8 cellular contexts compared by ENCODE assay signal in the genomic region with DNA sequence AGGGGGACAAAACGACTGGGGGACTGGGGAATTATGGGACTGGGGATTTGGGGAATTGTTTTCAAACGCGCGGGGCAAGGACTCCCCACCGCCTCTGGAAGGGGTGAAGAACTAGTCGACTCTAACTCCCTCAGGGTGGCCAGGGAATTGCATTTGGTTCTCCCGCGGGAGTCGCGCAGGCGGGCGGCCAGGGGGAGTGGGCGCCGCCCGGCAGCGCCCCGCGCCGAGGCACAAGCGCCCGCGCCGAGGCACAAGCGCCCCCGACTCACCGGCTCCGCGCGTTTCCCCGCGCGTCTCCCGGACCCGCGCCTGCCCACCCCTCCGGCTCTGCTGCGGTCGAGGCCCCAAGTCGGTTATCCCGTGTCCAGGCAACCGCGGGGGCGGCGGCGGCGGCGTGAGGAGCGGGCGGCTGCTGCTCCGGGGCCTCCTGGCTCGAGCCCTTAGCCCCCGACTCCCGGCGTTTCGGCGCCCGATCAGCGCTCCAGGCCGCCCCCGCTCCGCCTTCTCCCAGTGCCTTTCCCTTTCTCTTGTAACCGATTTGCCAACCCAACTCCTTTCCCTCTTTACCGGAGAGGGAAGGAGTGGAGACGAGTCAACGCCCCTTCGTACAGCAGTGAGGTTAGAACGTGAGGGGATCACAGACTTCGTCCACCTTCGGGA. TPM values are rescaled to one million over a fixed set of nuclear protein-coding genes. Genes with fewer than 3 reads are reported as not detected.
DNase-seq lines count a peak whose midpoint lies in the region; ATAC-seq and TF ChIP-seq lines count a peak whose summit lies in the region.

A gene with protein sequence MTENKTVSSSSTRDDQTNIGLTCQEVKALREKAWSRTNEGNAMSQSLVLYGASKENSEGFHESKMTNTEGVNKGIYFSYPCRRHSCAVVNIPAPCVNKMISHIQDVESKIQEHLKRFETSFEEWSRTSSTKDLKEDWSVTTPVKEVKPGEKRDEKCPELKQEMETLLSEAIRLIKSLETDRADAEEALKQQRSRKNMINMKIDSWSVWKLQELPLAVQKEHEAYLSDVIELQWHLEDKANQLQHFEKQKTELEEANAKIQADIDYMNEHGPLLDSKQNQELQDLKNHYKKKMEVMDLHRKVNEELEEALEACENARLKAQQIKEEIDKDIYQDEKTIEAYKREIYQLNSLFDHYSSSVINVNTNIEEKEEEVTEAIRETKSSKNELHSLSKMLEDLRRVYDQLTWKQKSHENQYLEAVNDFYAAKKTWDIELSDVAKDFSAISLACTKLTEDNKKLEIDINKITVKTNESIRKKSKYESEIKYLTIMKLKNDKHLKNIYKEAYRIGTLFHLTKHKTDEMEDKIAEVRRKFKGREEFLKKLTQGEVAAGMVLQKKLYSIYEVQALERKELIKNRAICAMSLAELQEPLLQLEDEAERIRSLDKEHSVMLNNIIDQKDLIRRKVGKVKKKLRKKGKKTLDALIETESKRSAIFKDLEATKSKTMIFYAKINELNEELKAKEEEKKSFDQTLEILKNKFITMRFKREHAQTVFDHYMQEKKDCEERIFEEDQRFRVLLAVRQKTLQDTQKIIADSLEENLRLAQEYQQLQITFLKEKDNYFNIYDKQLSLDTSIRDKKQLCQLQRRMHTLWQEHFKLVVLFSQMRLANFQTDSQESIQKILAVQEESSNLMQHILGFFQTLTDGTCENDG (minus strand): TSS at position 338 of the 660 bp plus-strand sequence. CDS start 28,633 bp downstream, outside the sequence.

- peak within 1 kb of the TSS; percentile 57 to 94 (median 83) for H3K27ac Mint-ChIP-seq in brain

- no peaks in the 10 kb centered on the region for H3K27me3 ChIP-seq in thoracic aorta (replicated peaks; ENCODE audit: insufficient read depth)

- H3K4me1 ChIP-seq in thoracic aorta (ENCODE audit: control insufficient read depth in 1 of 2, low read depth in 2 of 2) = peaks cover 0 to 11% of the 10 kb centered on the region in 2 donors

- H3K27ac ChIP-seq in thoracic aorta = peak within 1 kb of the TSS in 1 of 2 donors; percentile 15

- peak; percentile 23 to 51 for TF ChIP-seq CTCF in brain (conservative IDR thresholded peaks at IDR 0.05)
- peak; percentile 29 for TF ChIP-seq CTCF in thoracic aorta (IDR thresholded peaks at IDR 0.05)

- H3K4me3 Mint-ChIP-seq in brain = peak within 1 kb of the TSS; percentile 90 to 97 (median 93)

- peaks cover 14% of the 10 kb centered on the region for H3K27me3 Mint-ChIP-seq in brain

- H3K36me3 ChIP-seq in thoracic aorta = no peaks in the 10 kb centered on the region

- no peaks in the 10 kb centered on the region for H3K9me3 Mint-ChIP-seq in brain

- H3K4me3 ChIP-seq in thoracic aorta = peak within 1 kb of the TSS; percentile 78

- H3K4me1 Mint-ChIP-seq in brain = peaks cover 9% of the 10 kb centered on the region

- ATAC-seq in thoracic aorta (ENCODE audit: insufficient number of reproducible peaks, low FRiP score, low read depth) = no peak
- no peak for ATAC-seq in HG03196 (IDR thresholded peaks at IDR 0.05; ENCODE audit: unreplicated experiment)

- no peaks in the 10 kb centered on the region for H3K9me3 ChIP-seq in thoracic aorta

- no peaks in the 10 kb centered on the region for H3K36me3 Mint-ChIP-seq in brain

- peak; percentile 80 for DNase-seq in NCI-H146 (lab: John Stamatoyannopoulos, UW)
- peak; percentile 48 for DNase-seq in kidney glomerular epithelial cell (lab: John Stamatoyannopoulos, UW)
- DNase-seq in thoracic aorta (ENCODE audit: low spot score) = no peak
- no peak for DNase-seq in RPMI8226
- no peak for DNase-seq in stimulated activated naive CD4-positive, alpha-beta T cell (lab: John Stamatoyannopoulos, UW)
- no peak for DNase-seq in activated T-cell treated with anti-CD3 and anti-CD28 coated beads for 4 hours

RNA-seq across cellular contexts. Expression of the gene that starts here (rescaled TPM):
- polyA plus RNA-seq in brain (ENCODE audit: insufficient read depth, low read depth, low replicate concordance) = 2.8 TPM
- total RNA-seq in thoracic aorta = 1 to 10 TPM in 1 of 2 donors, not detected in 1; 1.6 TPM

Comparison
In these comparisons a context has a peak if more than half of its experiments do, and no peak if none do; other contexts are left out.
1. DNase-seq: peak in NCI-H146 (single experiment) and kidney glomerular epithelial cell (single experiment); none in thoracic aorta (single experiment), RPMI8226 (single experiment), stimulated activated naive CD4-positive, alpha-beta T cell (0 of 6) and activated T-cell treated with anti-CD3 and anti-CD28 coated beads for 4 hours (single experiment).